31 cellular contexts compared by ENCODE assay signal in genomic region chr11:58811499-58811898, GRCh38. TPM values are rescaled to one million over a fixed set of nuclear protein-coding genes. Genes with fewer than 3 reads are reported as not detected.
"Had no signal": no experiment of that assay in that cellular context is flagged by ENCODE, and none has a peak within 500 bp of the region (broad histone marks: within the 10 kb centered on the region; RNA-seq: fewer than 3 reads in every experiment).

No MANE protein-coding gene starts in this region.

- H3K27me3 Mint-ChIP-seq: type B pancreatic cell had no signal

- H3K4me1 ChIP-seq: stomach, suprapubic skin, testis, thyroid gland, tibial artery, tibial nerve, transverse colon, upper lobe of left lung, upper lobe of right lung, uterus, vagina had no signal

- ATAC-seq: stimulated activated effector memory CD8-positive, alpha-beta T cell treated with anti-CD3 and anti-CD28 coated beads, Interleukin-12 subunit alpha, Interleukin-12 subunit beta, amount 100 ng/mL, for 72 hours; stimulated activated memory B cell treated with anti-CD40 and anti-IgM and Interleukin-4, amounts not matched to agents 10 μg/mL and 1 μg/mL and 100 μg/mL, for 72 hours; stimulated activated naive B cell treated with anti-CD40 and anti-IgM and Interleukin-4, amounts not matched to agents 10 μg/mL and 1 μg/mL and 100 μg/mL, for 72 hours; stimulated activated naive CD8-positive, alpha-beta T cell treated with anti-CD3 and anti-CD28 coated beads, Interleukin-15, amount 100 ng/mL, for 72 hours; stimulated activated naive CD8-positive, alpha-beta T cell treated with anti-CD3 and anti-CD28 coated beads, Interleukin-15, Interleukin-2, amounts not matched to agents 100 U/mL and 50 U/mL, for 24 hours; upper lobe of right lung had no signal

- H3K9me3 Mint-ChIP-seq: type B pancreatic cell had no signal

- H3K27ac Mint-ChIP-seq: stimulated activated effector memory CD8-positive, alpha-beta T cell treated with anti-CD3 and anti-CD28 coated beads, Interleukin-12 subunit alpha, Interleukin-12 subunit beta, amount 100 ng/mL, for 72 hours; stimulated activated memory B cell treated with anti-CD40 and anti-IgM and Interleukin-4, amounts not matched to agents 10 μg/mL and 1 μg/mL and 100 μg/mL, for 72 hours; stimulated activated naive B cell treated with anti-CD40 and anti-IgM and Interleukin-4, amounts not matched to agents 10 μg/mL and 1 μg/mL and 100 μg/mL, for 72 hours; stimulated activated naive CD8-positive, alpha-beta T cell treated with anti-CD3 and anti-CD28 coated beads, Interleukin-15, amount 100 ng/mL, for 72 hours; stimulated activated naive CD8-positive, alpha-beta T cell treated with anti-CD3 and anti-CD28 coated beads, Interleukin-15, Interleukin-2, amounts not matched to agents 100 ng/mL and 50 ng/mL, for 24 hours; type B pancreatic cell had no signal

- H3K27ac ChIP-seq: stomach, suprapubic skin, testis, thoracic aorta, thyroid gland, tibial artery, tibial nerve, transverse colon, upper lobe of left lung, upper lobe of right lung, uterus, vagina had no signal

- H3K4me3 ChIP-seq: stomach, suprapubic skin, testis, thoracic aorta, thyroid gland, tibial artery, tibial nerve, transverse colon, upper lobe of left lung, upper lobe of right lung, uterus, vagina had no signal

- H3K36me3 Mint-ChIP-seq: stimulated activated effector memory CD8-positive, alpha-beta T cell treated with anti-CD3 and anti-CD28 coated beads, Interleukin-12 subunit alpha, Interleukin-12 subunit beta, amount 100 ng/mL, for 72 hours; stimulated activated memory B cell treated with anti-CD40 and anti-IgM and Interleukin-4, amounts not matched to agents 10 μg/mL and 1 μg/mL and 100 μg/mL, for 72 hours; type B pancreatic cell had no signal

- H3K36me3 ChIP-seq: stomach, suprapubic skin, thoracic aorta, thyroid gland, tibial artery, tibial nerve, transverse colon, upper lobe of left lung, upper lobe of right lung, uterus, vagina had no signal

- H3K9me3 ChIP-seq: testis, uterus, vagina had no signal

- FAIRE-seq: urothelium cell line had no signal

- H3K4me1 Mint-ChIP-seq: stimulated activated effector memory CD8-positive, alpha-beta T cell treated with anti-CD3 and anti-CD28 coated beads, Interleukin-12 subunit alpha, Interleukin-12 subunit beta, amount 100 ng/mL, for 72 hours; stimulated activated memory B cell treated with anti-CD40 and anti-IgM and Interleukin-4, amounts not matched to agents 10 μg/mL and 1 μg/mL and 100 μg/mL, for 72 hours; stimulated activated naive B cell treated with anti-CD40 and anti-IgM and Interleukin-4, amounts not matched to agents 10 μg/mL and 1 μg/mL and 100 μg/mL, for 72 hours; stimulated activated naive CD8-positive, alpha-beta T cell treated with anti-CD3 and anti-CD28 coated beads, Interleukin-15, amount 100 ng/mL, for 72 hours had no signal

- H3K27me3 ChIP-seq: stomach, suprapubic skin, testis, thyroid gland, tibial artery, tibial nerve, transverse colon, upper lobe of left lung, upper lobe of right lung, uterus, vagina had no signal

- DNase-seq: stimulated activated CD4-positive, alpha-beta T cell treated with anti-CD3 and anti-CD28 coated beads, Interleukin-2, amount 100 ng/mL, for 48 hours; stimulated activated CD4-positive, alpha-beta T cell treated with anti-CD3 and anti-CD28 coated beads, Interleukin-4, amount 100 ng/mL, for 1 hour; stimulated activated CD4-positive, alpha-beta T cell treated with anti-CD3 and anti-CD28 coated beads, Interleukin-4, amount 100 ng/mL, for 24 hours; stimulated activated CD4-positive, alpha-beta T cell treated with anti-CD3 and anti-CD28 coated beads, Interleukin-4, amount 100 ng/mL, for 4 hours; stimulated activated CD8-positive, alpha-beta memory T cell treated with anti-CD3 and anti-CD28 coated beads, Interleukin-4, amount 100 ng/mL, for 48 hours; stimulated activated naive B cell treated with anti-CD40 and anti-IgM and Interleukin-4, amounts not matched to agents 10 μg/mL and 1 μg/mL and 100 μg/mL, for 72 hours; stimulated activated naive CD4-positive, alpha-beta T cell; stimulated activated naive CD4-positive, alpha-beta T cell treated with Interleukin-2 at 50 U/mL for 16 hours; stimulated activated naive CD8-positive, alpha-beta T cell treated with anti-CD3 and anti-CD28 coated beads, Interleukin-15, amount 100 ng/mL, for 72 hours; stimulated activated naive CD8-positive, alpha-beta T cell treated with anti-CD3 and anti-CD28 coated beads, Interleukin-15, Interleukin-2, amounts not matched to agents 100 U/mL and 50 U/mL, for 24 hours; stomach; substantia nigra; testis; thyroid gland; tibial artery; transverse colon; trophoblast cell; upper lobe of left lung; upper lobe of right lung; uterus had no signal

- H3K4me3 Mint-ChIP-seq: stimulated activated effector memory CD8-positive, alpha-beta T cell treated with anti-CD3 and anti-CD28 coated beads, Interleukin-12 subunit alpha, Interleukin-12 subunit beta, amount 100 ng/mL, for 72 hours; stimulated activated memory B cell treated with anti-CD40 and anti-IgM and Interleukin-4, amounts not matched to agents 10 μg/mL and 1 μg/mL and 100 μg/mL, for 72 hours; stimulated activated naive B cell treated with anti-CD40 and anti-IgM and Interleukin-4, amounts not matched to agents 10 μg/mL and 1 μg/mL and 100 μg/mL, for 72 hours; stimulated activated naive CD8-positive, alpha-beta T cell treated with anti-CD3 and anti-CD28 coated beads, Interleukin-15, amount 100 ng/mL, for 72 hours; stimulated activated naive CD8-positive, alpha-beta T cell treated with anti-CD3 and anti-CD28 coated beads, Interleukin-15, Interleukin-2, amounts not matched to agents 100 ng/mL and 50 ng/mL, for 24 hours; type B pancreatic cell had no signal

RNA-seq across cellular contexts. Expression of gene GLYATL2, which starts 33.0 kb away (rescaled TPM):
- total RNA-seq: subcutaneous adipose tissue, thoracic aorta, transverse colon, upper lobe of left lung, upper lobe of right lung, ureter, vagina had no signal
